Comparison of ENCODE assay signal across 24 cellular contexts in the genomic region with DNA sequence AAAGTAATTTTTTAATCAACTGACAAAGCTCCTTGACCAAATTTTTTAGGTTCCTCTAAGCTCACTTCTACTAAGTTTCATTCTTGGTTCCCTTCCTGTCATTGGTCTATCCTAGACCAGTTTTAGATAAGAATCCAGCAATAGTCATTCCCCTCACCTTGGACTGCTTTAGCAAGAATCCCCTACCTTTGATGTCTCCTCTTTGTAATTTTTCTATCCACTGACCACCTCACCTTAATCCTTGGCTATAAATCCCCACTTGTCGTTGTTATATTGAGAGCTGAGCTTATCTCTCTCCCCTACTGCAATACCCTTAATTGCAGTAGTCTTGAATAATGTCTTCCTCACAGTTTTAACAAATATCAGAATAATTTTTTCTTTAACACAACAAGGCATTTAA.
"Had no signal": no experiment of that assay in that cellular context is flagged by ENCODE, and none has a peak within 500 bp of the region (broad histone marks: within the 10 kb centered on the region; RNA-seq: fewer than 3 reads in every experiment).

No MANE protein-coding gene starts in this region.

- H3K9me3 Mint-ChIP-seq: activated naive CD4-positive, alpha-beta T cell treated with anti-CD3 and anti-CD28 coated beads for 36 hours; activated naive CD8-positive, alpha-beta T cell treated with anti-CD3 and anti-CD28 coated beads, Interleukin-2, amount 10 ng/mL, durations not matched to agents 7 days and 5 days; activated T-cell treated with anti-CD3 and anti-CD28 coated beads, Interleukin-2, amount 50 U/mL, for 72 hours; endodermal cell; immature natural killer cell; natural killer cell; stimulated activated naive CD8-positive, alpha-beta T cell treated with anti-CD3 and anti-CD28 coated beads, Interleukin-15, amount 100 ng/mL, for 72 hours; type B pancreatic cell had no signal

- ATAC-seq: activated CD4-positive, alpha-beta T cell treated with anti-CD3 and anti-CD28 coated beads for 36 hours; activated T-cell treated with anti-CD3 and anti-CD28 coated beads, Interleukin-2, amount 50 U/mL, for 72 hours; esophagus mucosa; heart left ventricle; natural killer cell; right lobe of liver; stimulated activated naive CD8-positive, alpha-beta T cell treated with anti-CD3 and anti-CD28 coated beads, Interleukin-15, amount 100 ng/mL, for 72 hours had no signal

- H3K27me3 Mint-ChIP-seq: activated CD4-positive, alpha-beta T cell treated with anti-CD3 and anti-CD28 coated beads for 36 hours; activated naive CD8-positive, alpha-beta T cell treated with anti-CD3 and anti-CD28 coated beads, Interleukin-2, amount 10 ng/mL, durations not matched to agents 7 days and 5 days; stimulated activated naive CD8-positive, alpha-beta T cell treated with anti-CD3 and anti-CD28 coated beads, Interleukin-15, amount 100 ng/mL, for 72 hours; type B pancreatic cell had no signal

- H3K36me3 ChIP-seq: uterus had no signal

- H3K9me3 ChIP-seq: heart left ventricle, right lobe of liver, uterus had no signal

- H3K4me1 ChIP-seq: right lobe of liver, uterus had no signal

- H3K4me1 Mint-ChIP-seq: activated CD4-positive, alpha-beta T cell treated with anti-CD3 and anti-CD28 coated beads for 36 hours; endodermal cell; immature natural killer cell; stimulated activated naive CD8-positive, alpha-beta T cell treated with anti-CD3 and anti-CD28 coated beads, Interleukin-15, amount 100 ng/mL, for 72 hours had no signal

- H3K4me3 ChIP-seq: heart left ventricle, right lobe of liver, uterus had no signal

- H3K27ac ChIP-seq: heart left ventricle, right lobe of liver, uterus had no signal

- H3K4me3 Mint-ChIP-seq: activated CD4-positive, alpha-beta T cell treated with anti-CD3 and anti-CD28 coated beads for 36 hours; activated naive CD4-positive, alpha-beta T cell treated with anti-CD3 and anti-CD28 coated beads for 36 hours; activated naive CD8-positive, alpha-beta T cell treated with anti-CD3 and anti-CD28 coated beads, Interleukin-2, amount 10 ng/mL, durations not matched to agents 7 days and 5 days; activated T-cell treated with anti-CD3 and anti-CD28 coated beads, Interleukin-2, amount 50 U/mL, for 72 hours; endodermal cell; immature natural killer cell; natural killer cell; stimulated activated naive CD8-positive, alpha-beta T cell treated with anti-CD3 and anti-CD28 coated beads, Interleukin-15, amount 100 ng/mL, for 72 hours; type B pancreatic cell had no signal

- H3K27ac Mint-ChIP-seq: activated CD4-positive, alpha-beta T cell treated with anti-CD3 and anti-CD28 coated beads for 36 hours; activated naive CD4-positive, alpha-beta T cell treated with anti-CD3 and anti-CD28 coated beads for 36 hours; activated naive CD8-positive, alpha-beta T cell treated with anti-CD3 and anti-CD28 coated beads, Interleukin-2, amount 10 ng/mL, durations not matched to agents 7 days and 5 days; activated T-cell treated with anti-CD3 and anti-CD28 coated beads, Interleukin-2, amount 50 U/mL, for 72 hours; endodermal cell; natural killer cell; stimulated activated naive CD8-positive, alpha-beta T cell treated with anti-CD3 and anti-CD28 coated beads, Interleukin-15, amount 100 ng/mL, for 72 hours; type B pancreatic cell had no signal

- DNase-seq: activated CD4-positive, alpha-beta T cell treated with anti-CD3 and anti-CD28 coated beads for 36 hours; activated CD4-positive, CD25-positive, alpha-beta regulatory T cell; activated effector memory CD4-positive, alpha-beta T cell treated with Interleukin-2 at 50 U/mL for 16 hours; activated naive CD4-positive, alpha-beta T cell treated with anti-CD3 and anti-CD28 coated beads for 36 hours; activated naive CD8-positive, alpha-beta T cell treated with anti-CD3 and anti-CD28 coated beads, Interleukin-2, amount 10 ng/mL, durations not matched to agents 7 days and 5 days; activated T-cell treated with anti-CD3 and anti-CD28 coated beads for 4 hours; activated T-cell treated with anti-CD3 and anti-CD28 coated beads, Interleukin-2, amount 50 U/mL, for 72 hours; amniotic stem cell; caudate nucleus; endodermal cell; foreskin fibroblast; heart left ventricle; hypothalamus; immature natural killer cell; kidney; mesenchymal stem cell; natural killer cell; right lobe of liver; stimulated activated CD4-positive, alpha-beta T cell treated with anti-CD3 and anti-CD28 coated beads, Interleukin-2, amount 100 ng/mL, for 48 hours; stimulated activated naive CD8-positive, alpha-beta T cell treated with anti-CD3 and anti-CD28 coated beads, Interleukin-15, amount 100 ng/mL, for 72 hours; substantia nigra; uterus had no signal

- H3K27me3 ChIP-seq: heart left ventricle, right lobe of liver, uterus had no signal

- H3K36me3 Mint-ChIP-seq: natural killer cell had no signal
